ENCODE assay signal across 12 cellular contexts in the genomic region with DNA sequence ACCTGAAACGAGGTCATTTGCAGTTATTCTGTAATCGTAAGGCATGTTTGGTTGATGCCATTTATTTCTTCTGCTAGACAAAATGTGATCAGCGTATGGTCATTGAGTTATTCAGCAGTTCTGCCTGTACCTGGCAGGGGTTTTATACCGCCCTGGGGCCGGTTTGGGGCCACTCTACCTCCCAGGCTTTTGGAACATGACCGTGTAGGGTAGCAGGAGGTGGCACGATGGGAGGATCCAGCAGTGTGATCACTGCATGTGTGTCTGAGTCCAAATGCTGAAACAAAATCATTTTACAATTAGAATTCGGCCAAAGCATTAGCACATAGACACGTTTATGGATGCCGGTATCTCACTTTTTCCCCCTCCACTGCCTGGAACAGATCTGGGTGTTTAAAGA.
"Had no signal": no experiment of that assay in that cellular context is flagged by ENCODE, and none has a peak within 500 bp of the region (broad histone marks: within the 10 kb centered on the region; RNA-seq: fewer than 3 reads in every experiment).

No MANE protein-coding gene starts in this region.

- H3K9me3 ChIP-seq: lower lobe of right lung, tibial nerve had no signal

- H3K27ac Mint-ChIP-seq: activated B cell treated with CpG ODN at 0.5 μM for 24 hours had no signal

- DNase-seq: activated B cell treated with CpG ODN at 0.5 μM for 24 hours; activated CD4-positive, alpha-beta T cell treated with anti-CD3 and anti-CD28 coated beads, Interleukin-2, amount 50 U/mL, for 1 hour; left colon; lower lobe of right lung; naive B cell; SHP77 treated with DMSO at 0.1 percent for 48 hours; stimulated activated naive CD4-positive, alpha-beta T cell; substantia nigra had no signal

- H3K4me3 ChIP-seq: lower lobe of right lung, tibial nerve had no signal

- H3K4me3 Mint-ChIP-seq: activated B cell treated with CpG ODN at 0.5 μM for 24 hours had no signal

- H3K4me1 ChIP-seq: lower lobe of right lung had no signal

- H3K27me3 Mint-ChIP-seq: activated B cell treated with CpG ODN at 0.5 μM for 24 hours, naive B cell had no signal

- H3K27me3 ChIP-seq: tibial nerve had no signal

- H3K9me3 Mint-ChIP-seq: activated B cell treated with CpG ODN at 0.5 μM for 24 hours; activated T-helper 2 cell treated with anti-CD3 and anti-CD28 coated beads, Interferon-gamma antibody, Interleukin-2, Interleukin-4, amounts not matched to agents 10 μg/mL and 5 μg/mL and 100 μg/mL, durations not matched to agents 14 hours and 24 hours and 36 hours; naive B cell had no signal

- H3K27ac ChIP-seq: lower lobe of right lung, tibial nerve had no signal

- ATAC-seq: esophagus mucosa, left colon, lower lobe of right lung, SK-N-SH treated with all-trans-retinoic acid at 6 μM for 48 hours had no signal
